ENCODE assay signal across 17 cellular contexts in genomic region chr12:66899567-66899966, GRCh38.
"Had no signal": no experiment of that assay in that cellular context is flagged by ENCODE, and none has a peak within 500 bp of the region (broad histone marks: within the 10 kb centered on the region; RNA-seq: fewer than 3 reads in every experiment).

No MANE protein-coding gene starts in this region.

- H3K27me3 ChIP-seq: body of pancreas, right atrium auricular region had no signal

- H3K9me3 Mint-ChIP-seq: activated T-cell treated with anti-CD3 and anti-CD28 coated beads, Interleukin-2, amount 50 U/mL, for 24 hours; central memory CD8-positive, alpha-beta T cell; natural killer cell; T-helper 1 cell treated with Interleukin-12 subunit alpha and Interleukin-12 subunit beta and Interleukin-4 antibody, amounts not matched to agents 30 μg/mL and 1 μg/mL, for 36 hours had no signal

- H3K27ac ChIP-seq: body of pancreas, lower lobe of right lung, right atrium auricular region had no signal

- H3K4me3 ChIP-seq: body of pancreas, lower lobe of right lung, right atrium auricular region, skin epidermis had no signal

- DNase-seq: activated CD8-positive, alpha-beta memory T cell treated with anti-CD3 and anti-CD28 coated beads, Interleukin-2, amount 10 ng/mL, durations not matched to agents 7 days and 5 days; activated gamma-delta T cell treated with Interleukin-2 at 50 U/mL for 16 hours; activated T-cell treated with anti-CD3 and anti-CD28 coated beads, Interleukin-2, amount 50 U/mL, for 24 hours; amniotic stem cell; body of pancreas; hypothalamus; lower lobe of right lung; natural killer cell; nucleus accumbens; stimulated activated CD4-positive, alpha-beta T cell treated with anti-CD3 and anti-CD28 coated beads, Interleukin-4, amount 100 ng/mL, for 4 hours; trophoblast cell had no signal

- H3K9me3 ChIP-seq: body of pancreas, lower lobe of right lung, right atrium auricular region had no signal

- ATAC-seq: activated CD8-positive, alpha-beta memory T cell treated with anti-CD3 and anti-CD28 coated beads, Interleukin-2, amount 10 ng/mL, durations not matched to agents 7 days and 5 days; body of pancreas; natural killer cell; SK-N-SH treated with all-trans-retinoic acid at 6 μM for 48 hours had no signal

- H3K36me3 ChIP-seq: lower lobe of right lung, right atrium auricular region had no signal

- H3K4me3 Mint-ChIP-seq: activated CD8-positive, alpha-beta memory T cell treated with anti-CD3 and anti-CD28 coated beads, Interleukin-2, amount 10 ng/mL, durations not matched to agents 7 days and 5 days; activated T-cell treated with anti-CD3 and anti-CD28 coated beads, Interleukin-2, amount 50 U/mL, for 24 hours; central memory CD8-positive, alpha-beta T cell; dendritic cell treated with granulocyte-macrophage colony-stimulating factor and Interleukin-4, amounts not matched to agents 40 ng/mL and 50 ng/mL, for 4 days; natural killer cell; T-helper 1 cell treated with Interleukin-12 subunit alpha and Interleukin-12 subunit beta and Interleukin-4 antibody, amounts not matched to agents 30 μg/mL and 1 μg/mL, for 36 hours had no signal

- H3K4me1 ChIP-seq: body of pancreas, lower lobe of right lung had no signal

- H3K36me3 Mint-ChIP-seq: activated CD8-positive, alpha-beta memory T cell treated with anti-CD3 and anti-CD28 coated beads, Interleukin-2, amount 10 ng/mL, durations not matched to agents 7 days and 5 days; natural killer cell had no signal

- H3K27me3 Mint-ChIP-seq: activated T-cell treated with anti-CD3 and anti-CD28 coated beads, Interleukin-2, amount 50 U/mL, for 24 hours; dendritic cell treated with granulocyte-macrophage colony-stimulating factor and Interleukin-4, amounts not matched to agents 40 ng/mL and 50 ng/mL, for 4 days had no signal

- H3K27ac Mint-ChIP-seq: activated CD8-positive, alpha-beta memory T cell treated with anti-CD3 and anti-CD28 coated beads, Interleukin-2, amount 10 ng/mL, durations not matched to agents 7 days and 5 days; activated T-cell treated with anti-CD3 and anti-CD28 coated beads, Interleukin-2, amount 50 U/mL, for 24 hours; dendritic cell treated with granulocyte-macrophage colony-stimulating factor and Interleukin-4, amounts not matched to agents 40 ng/mL and 50 ng/mL, for 4 days; T-helper 1 cell treated with Interleukin-12 subunit alpha and Interleukin-12 subunit beta and Interleukin-4 antibody, amounts not matched to agents 30 μg/mL and 1 μg/mL, for 36 hours had no signal
